Comparison of ENCODE assay signal across 27 cellular contexts in the genomic region with DNA sequence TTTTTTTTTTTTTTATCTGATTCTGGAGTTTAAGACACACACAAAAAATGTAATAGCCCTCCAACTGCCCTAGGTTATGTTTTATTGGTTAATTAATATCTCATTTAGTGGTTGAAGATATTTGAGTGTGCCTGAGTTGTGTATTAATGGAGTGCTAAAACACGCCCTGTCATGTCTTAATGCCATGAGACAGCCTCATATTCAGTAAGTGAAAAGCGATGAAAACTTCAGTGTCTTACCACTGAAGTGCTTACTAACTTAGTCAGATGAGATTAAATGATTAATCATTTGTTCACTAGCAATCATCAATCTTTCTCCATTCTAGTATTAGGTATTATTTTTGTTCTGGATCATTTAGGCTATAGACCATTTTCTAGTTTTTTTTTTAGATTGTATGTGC.
"Had no signal": no experiment of that assay in that cellular context is flagged by ENCODE, and none has a peak within 500 bp of the region (broad histone marks: within the 10 kb centered on the region; RNA-seq: fewer than 3 reads in every experiment).

No MANE protein-coding gene starts in this region.

- DNase-seq: activated CD4-positive, alpha-beta memory T cell treated with anti-CD3 and anti-CD28 coated beads for 36 hours; activated CD4-positive, alpha-beta T cell treated with anti-CD3 and anti-CD28 coated beads, Interleukin-2, amount 10 ng/mL, durations not matched to agents 7 days and 5 days; activated CD4-positive, CD25-positive, alpha-beta regulatory T cell; activated CD8-positive, alpha-beta memory T cell treated with anti-CD3 and anti-CD28 coated beads for 24 hours; activated gamma-delta T cell; activated naive CD4-positive, alpha-beta T cell treated with anti-CD3 and anti-CD28 coated beads for 36 hours; activated T-cell treated with anti-CD3 and anti-CD28 coated beads, Interleukin-2, amount 50 U/mL, for 4 hours; amygdala; brain microvascular endothelial cell; cerebellar nuclear complex; Karpas-422; NCI-H1092 treated with DMSO at 0.1 percent for 48 hours; NCI-H1417 treated with DMSO at 0.1 percent for 48 hours; NCI-H1694; NCI-H2029; NCI-H2107; NCI-H2171 treated with DMSO at 0.1 percent for 48 hours; NCI-H226; NCI-H510A; NCI-H526 treated with DMSO at 0.1 percent for 48 hours; NCI-H82; RPMI8226; SHP77; T-helper 17 cell; T-helper 9 cell had no signal

- H3K4me1 ChIP-seq: SJSA1 had no signal

- H3K27ac ChIP-seq: brain microvascular endothelial cell, SJSA1 had no signal

- ATAC-seq: activated T-cell treated with anti-CD3 and anti-CD28 coated beads, Interleukin-2, amount 50 U/mL, for 4 hours; K562; T-helper 17 cell had no signal

- H3K36me3 ChIP-seq: brain microvascular endothelial cell, SJSA1 had no signal

- H3K9me3 ChIP-seq: SJSA1 had no signal

- H3K27me3 ChIP-seq: brain microvascular endothelial cell, SJSA1 had no signal

- H3K4me3 ChIP-seq: K562, SJSA1 had no signal
